In genomic region chr19:28873301-28873700, GRCh38 we compare ENCODE assay signal across 33 cellular contexts.
"Had no signal": no experiment of that assay in that cellular context is flagged by ENCODE, and none has a peak within 500 bp of the region (broad histone marks: within the 10 kb centered on the region; RNA-seq: fewer than 3 reads in every experiment).

No MANE protein-coding gene starts in this region.

- H3K27me3 ChIP-seq: adrenal gland, body of pancreas, brain microvascular endothelial cell had no signal

- H3K27ac ChIP-seq: adrenal gland, body of pancreas, brain microvascular endothelial cell, VCaP had no signal

- DNase-seq: activated B cell treated with CpG ODN at 0.5 μM for 24 hours; activated CD4-positive, alpha-beta memory T cell treated with anti-CD3 and anti-CD28 coated beads for 36 hours; activated CD4-positive, alpha-beta T cell treated with anti-CD3 and anti-CD28 coated beads for 4 hours; activated CD4-positive, alpha-beta T cell treated with anti-CD3 and anti-CD28 coated beads, Interleukin-2, amount 10 ng/mL, durations not matched to agents 24 days and 14 days; activated CD4-positive, alpha-beta T cell treated with anti-CD3 and anti-CD28 coated beads, Interleukin-2, amount 50 U/mL, for 1 hour; activated CD4-positive, alpha-beta T cell treated with anti-CD3 and anti-CD28 coated beads, Interleukin-2, amount 50 U/mL, for 4 hours; activated CD4-positive, CD25-positive, alpha-beta regulatory T cell treated with anti-CD3 and anti-CD28 coated beads, Interleukin-2, amount 50 U/mL, for 72 hours; activated CD8-positive, alpha-beta memory T cell treated with anti-CD3 and anti-CD28 coated beads, Interleukin-2, amount 50 U/mL, for 4 hours; activated CD8-positive, alpha-beta T cell treated with anti-CD3 and anti-CD28 coated beads for 36 hours; activated effector memory CD4-positive, alpha-beta T cell treated with anti-CD3 and anti-CD28 coated beads, Interleukin-2, amount 50 U/mL, for 16 hours; activated gamma-delta T cell treated with Interleukin-2 at 50 U/mL for 16 hours; activated naive CD4-positive, alpha-beta T cell; activated naive CD4-positive, alpha-beta T cell treated with anti-CD3 and anti-CD28 coated beads for 36 hours; activated naive CD4-positive, alpha-beta T cell treated with anti-CD3 and anti-CD28 coated beads, Interleukin-2, amount 50 U/mL, for 16 hours; activated naive CD8-positive, alpha-beta T cell treated with anti-CD3 and anti-CD28 coated beads for 36 hours; activated T-cell treated with anti-CD3 and anti-CD28 coated beads for 4 hours; activated T-cell treated with anti-CD3 and anti-CD28 coated beads, Interleukin-2, amount 50 U/mL, for 1 hour; activated T-cell treated with anti-CD3 and anti-CD28 coated beads, Interleukin-2, amount 50 U/mL, for 4 hours; activated T-cell treated with anti-CD3 and anti-CD28 coated beads, Interleukin-2, amount 50 U/mL, for 72 hours; adrenal gland; amniotic stem cell; aorta; body of pancreas; brain microvascular endothelial cell; caudate nucleus; cerebellar nuclear complex; T-helper 1 cell; T-helper 2 cell; T-helper 9 cell had no signal

- H3K4me1 ChIP-seq: adrenal gland, body of pancreas, breast epithelium had no signal

- H3K9me3 ChIP-seq: adrenal gland, body of pancreas, breast epithelium had no signal

- ATAC-seq: activated CD8-positive, alpha-beta T cell treated with anti-CD3 and anti-CD28 coated beads for 36 hours; activated naive CD4-positive, alpha-beta T cell treated with anti-CD3 and anti-CD28 coated beads, Interleukin-2, amount 50 U/mL, for 72 hours; activated T-cell treated with anti-CD3 and anti-CD28 coated beads, Interleukin-2, amount 50 U/mL, for 4 hours; activated T-cell treated with anti-CD3 and anti-CD28 coated beads, Interleukin-2, amount 50 U/mL, for 72 hours; activated T-helper 17 cell treated with anti-CD3 and anti-CD28 coated beads, Interleukin-2, amount 50 U/mL, for 72 hours; body of pancreas had no signal

- H3K36me3 ChIP-seq: adrenal gland, brain microvascular endothelial cell, breast epithelium had no signal

- H3K4me3 ChIP-seq: adrenal gland, body of pancreas, breast epithelium had no signal
